Comparison of ENCODE assay signal across 1 cellular context in the genomic region with DNA sequence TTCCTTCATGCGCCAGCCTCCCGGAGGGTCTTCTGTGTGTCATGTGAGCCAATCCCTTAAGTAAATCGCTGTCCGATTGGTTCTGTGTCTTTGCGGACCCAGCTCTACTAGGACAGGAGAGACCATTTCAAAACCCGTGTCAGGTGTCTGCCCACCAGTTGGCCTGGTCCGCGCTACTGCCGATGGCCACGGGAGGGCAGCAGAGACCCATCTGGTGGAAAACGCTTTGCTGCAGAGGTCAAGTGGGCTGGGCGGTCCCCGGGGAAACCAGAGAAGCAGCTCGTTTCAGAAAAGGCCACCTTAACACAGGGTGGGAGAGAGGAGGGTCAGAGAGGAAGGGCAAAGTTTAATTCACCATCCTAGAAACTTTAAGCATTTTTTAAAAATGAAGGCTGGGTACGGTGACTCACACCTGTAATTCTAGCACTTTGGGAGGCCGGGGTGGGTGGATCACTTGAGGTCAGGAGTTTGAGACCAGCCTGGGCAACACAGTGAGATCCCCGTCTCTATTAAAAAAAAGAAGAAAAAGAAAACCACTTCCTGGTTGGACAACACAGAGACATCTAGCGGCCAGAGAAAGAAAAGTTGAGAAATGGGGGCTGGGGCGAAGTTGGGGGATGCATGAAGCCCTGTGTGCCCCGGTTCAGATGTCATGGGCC.
A peak's percentile ranks its signal among the peaks of the same experiment; 100 is the strongest.
TF ChIP-seq lines count a peak whose summit lies in the region.

No MANE protein-coding gene starts in this region.

TF ChIP-seq in HepG2, 621 proteins besides CTCF, POLR2A, EP300 and RAD21 (continued from another document and continues in another):
- TF ChIP-seq ZNF180 (CRISPR knock-in tag; IDR thresholded peaks at IDR 0.05; ENCODE audit: borderline replicate concordance, low read depth) = no peak
- TF ChIP-seq ZNF670 (CRISPR knock-in tag; IDR thresholded peaks at IDR 0.05; ENCODE audit: borderline replicate concordance) = no peak
- TF ChIP-seq, protein P1, sequence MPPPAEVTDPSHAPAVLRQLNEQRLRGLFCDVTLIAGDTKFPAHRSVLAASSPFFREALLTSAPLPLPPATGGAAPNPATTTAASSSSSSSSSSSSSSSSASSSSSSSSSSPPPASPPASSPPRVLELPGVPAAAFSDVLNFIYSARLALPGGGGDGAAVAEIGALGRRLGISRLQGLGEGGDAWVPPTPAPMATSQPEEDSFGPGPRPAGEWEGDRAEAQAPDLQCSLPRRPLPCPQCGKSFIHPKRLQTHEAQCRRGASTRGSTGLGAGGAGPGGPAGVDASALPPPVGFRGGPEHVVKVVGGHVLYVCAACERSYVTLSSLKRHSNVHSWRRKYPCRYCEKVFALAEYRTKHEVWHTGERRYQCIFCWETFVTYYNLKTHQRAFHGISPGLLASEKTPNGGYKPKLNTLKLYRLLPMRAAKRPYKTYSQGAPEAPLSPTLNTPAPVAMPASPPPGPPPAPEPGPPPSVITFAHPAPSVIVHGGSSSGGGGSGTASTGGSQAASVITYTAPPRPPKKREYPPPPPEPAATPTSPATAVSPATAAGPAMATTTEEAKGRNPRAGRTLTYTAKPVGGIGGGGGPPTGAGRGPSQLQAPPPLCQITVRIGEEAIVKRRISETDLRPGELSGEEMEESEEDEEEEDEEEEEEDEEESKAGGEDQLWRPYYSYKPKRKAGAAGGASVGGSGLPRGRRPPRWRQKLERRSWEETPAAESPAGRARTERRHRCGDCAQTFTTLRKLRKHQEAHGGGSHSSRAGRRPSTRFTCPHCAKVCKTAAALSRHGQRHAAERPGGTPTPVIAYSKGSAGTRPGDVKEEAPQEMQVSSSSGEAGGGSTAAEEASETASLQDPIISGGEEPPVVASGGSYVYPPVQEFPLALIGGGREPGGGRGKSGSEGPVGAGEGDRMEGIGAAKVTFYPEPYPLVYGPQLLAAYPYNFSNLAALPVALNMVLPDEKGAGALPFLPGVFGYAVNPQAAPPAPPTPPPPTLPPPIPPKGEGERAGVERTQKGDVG (CRISPR knock-in tag; IDR thresholded peaks at IDR 0.05; ENCODE audit: borderline replicate concordance) = peak; percentile 64; the same call in 1 of the 2 replicates
- no peak for TF ChIP-seq AHR (CRISPR knock-in tag; IDR thresholded peaks at IDR 0.05)
- TF ChIP-seq, protein P2, sequence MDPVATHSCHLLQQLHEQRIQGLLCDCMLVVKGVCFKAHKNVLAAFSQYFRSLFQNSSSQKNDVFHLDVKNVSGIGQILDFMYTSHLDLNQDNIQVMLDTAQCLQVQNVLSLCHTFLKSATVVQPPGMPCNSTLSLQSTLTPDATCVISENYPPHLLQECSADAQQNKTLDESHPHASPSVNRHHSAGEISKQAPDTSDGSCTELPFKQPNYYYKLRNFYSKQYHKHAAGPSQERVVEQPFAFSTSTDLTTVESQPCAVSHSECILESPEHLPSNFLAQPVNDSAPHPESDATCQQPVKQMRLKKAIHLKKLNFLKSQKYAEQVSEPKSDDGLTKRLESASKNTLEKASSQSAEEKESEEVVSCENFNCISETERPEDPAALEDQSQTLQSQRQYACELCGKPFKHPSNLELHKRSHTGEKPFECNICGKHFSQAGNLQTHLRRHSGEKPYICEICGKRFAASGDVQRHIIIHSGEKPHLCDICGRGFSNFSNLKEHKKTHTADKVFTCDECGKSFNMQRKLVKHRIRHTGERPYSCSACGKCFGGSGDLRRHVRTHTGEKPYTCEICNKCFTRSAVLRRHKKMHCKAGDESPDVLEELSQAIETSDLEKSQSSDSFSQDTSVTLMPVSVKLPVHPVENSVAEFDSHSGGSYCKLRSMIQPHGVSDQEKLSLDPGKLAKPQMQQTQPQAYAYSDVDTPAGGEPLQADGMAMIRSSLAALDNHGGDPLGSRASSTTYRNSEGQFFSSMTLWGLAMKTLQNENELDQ (CRISPR knock-in tag; IDR thresholded peaks at IDR 0.05; ENCODE audit: borderline replicate concordance) = peak; percentile 58; the same call in 1 of the 2 replicates
- TF ChIP-seq, protein P3, sequence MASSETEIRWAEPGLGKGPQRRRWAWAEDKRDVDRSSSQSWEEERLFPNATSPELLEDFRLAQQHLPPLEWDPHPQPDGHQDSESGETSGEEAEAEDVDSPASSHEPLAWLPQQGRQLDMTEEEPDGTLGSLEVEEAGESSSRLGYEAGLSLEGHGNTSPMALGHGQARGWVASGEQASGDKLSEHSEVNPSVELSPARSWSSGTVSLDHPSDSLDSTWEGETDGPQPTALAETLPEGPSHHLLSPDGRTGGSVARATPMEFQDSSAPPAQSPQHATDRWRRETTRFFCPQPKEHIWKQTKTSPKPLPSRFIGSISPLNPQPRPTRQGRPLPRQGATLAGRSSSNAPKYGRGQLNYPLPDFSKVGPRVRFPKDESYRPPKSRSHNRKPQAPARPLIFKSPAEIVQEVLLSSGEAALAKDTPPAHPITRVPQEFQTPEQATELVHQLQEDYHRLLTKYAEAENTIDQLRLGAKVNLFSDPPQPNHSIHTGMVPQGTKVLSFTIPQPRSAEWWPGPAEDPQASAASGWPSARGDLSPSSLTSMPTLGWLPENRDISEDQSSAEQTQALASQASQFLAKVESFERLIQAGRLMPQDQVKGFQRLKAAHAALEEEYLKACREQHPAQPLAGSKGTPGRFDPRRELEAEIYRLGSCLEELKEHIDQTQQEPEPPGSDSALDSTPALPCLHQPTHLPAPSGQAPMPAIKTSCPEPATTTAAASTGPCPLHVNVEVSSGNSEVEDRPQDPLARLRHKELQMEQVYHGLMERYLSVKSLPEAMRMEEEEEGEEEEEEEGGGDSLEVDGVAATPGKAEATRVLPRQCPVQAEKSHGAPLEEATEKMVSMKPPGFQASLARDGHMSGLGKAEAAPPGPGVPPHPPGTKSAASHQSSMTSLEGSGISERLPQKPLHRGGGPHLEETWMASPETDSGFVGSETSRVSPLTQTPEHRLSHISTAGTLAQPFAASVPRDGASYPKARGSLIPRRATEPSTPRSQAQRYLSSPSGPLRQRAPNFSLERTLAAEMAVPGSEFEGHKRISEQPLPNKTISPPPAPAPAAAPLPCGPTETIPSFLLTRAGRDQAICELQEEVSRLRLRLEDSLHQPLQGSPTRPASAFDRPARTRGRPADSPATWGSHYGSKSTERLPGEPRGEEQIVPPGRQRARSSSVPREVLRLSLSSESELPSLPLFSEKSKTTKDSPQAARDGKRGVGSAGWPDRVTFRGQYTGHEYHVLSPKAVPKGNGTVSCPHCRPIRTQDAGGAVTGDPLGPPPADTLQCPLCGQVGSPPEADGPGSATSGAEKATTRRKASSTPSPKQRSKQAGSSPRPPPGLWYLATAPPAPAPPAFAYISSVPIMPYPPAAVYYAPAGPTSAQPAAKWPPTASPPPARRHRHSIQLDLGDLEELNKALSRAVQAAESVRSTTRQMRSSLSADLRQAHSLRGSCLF (CRISPR knock-in tag; IDR thresholded peaks at IDR 0.05; ENCODE audit: borderline replicate concordance) = no peak
- no peak for TF ChIP-seq SOX6 (IDR thresholded peaks at IDR 0.05)
- TF ChIP-seq SOX6 (CRISPR knock-in tag; IDR thresholded peaks at IDR 0.05) = peak; percentile 26; the same call in 1 of the 2 replicates
- TF ChIP-seq CCAR2 (optimal IDR thresholded peaks at IDR 0.05; ENCODE audit: low read depth, low read length) = no peak
- TF ChIP-seq, protein P4, sequence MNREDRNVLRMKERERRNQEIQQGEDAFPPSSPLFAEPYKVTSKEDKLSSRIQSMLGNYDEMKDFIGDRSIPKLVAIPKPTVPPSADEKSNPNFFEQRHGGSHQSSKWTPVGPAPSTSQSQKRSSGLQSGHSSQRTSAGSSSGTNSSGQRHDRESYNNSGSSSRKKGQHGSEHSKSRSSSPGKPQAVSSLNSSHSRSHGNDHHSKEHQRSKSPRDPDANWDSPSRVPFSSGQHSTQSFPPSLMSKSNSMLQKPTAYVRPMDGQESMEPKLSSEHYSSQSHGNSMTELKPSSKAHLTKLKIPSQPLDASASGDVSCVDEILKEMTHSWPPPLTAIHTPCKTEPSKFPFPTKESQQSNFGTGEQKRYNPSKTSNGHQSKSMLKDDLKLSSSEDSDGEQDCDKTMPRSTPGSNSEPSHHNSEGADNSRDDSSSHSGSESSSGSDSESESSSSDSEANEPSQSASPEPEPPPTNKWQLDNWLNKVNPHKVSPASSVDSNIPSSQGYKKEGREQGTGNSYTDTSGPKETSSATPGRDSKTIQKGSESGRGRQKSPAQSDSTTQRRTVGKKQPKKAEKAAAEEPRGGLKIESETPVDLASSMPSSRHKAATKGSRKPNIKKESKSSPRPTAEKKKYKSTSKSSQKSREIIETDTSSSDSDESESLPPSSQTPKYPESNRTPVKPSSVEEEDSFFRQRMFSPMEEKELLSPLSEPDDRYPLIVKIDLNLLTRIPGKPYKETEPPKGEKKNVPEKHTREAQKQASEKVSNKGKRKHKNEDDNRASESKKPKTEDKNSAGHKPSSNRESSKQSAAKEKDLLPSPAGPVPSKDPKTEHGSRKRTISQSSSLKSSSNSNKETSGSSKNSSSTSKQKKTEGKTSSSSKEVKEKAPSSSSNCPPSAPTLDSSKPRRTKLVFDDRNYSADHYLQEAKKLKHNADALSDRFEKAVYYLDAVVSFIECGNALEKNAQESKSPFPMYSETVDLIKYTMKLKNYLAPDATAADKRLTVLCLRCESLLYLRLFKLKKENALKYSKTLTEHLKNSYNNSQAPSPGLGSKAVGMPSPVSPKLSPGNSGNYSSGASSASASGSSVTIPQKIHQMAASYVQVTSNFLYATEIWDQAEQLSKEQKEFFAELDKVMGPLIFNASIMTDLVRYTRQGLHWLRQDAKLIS (CRISPR knock-in tag; IDR thresholded peaks at IDR 0.05) = no peak
- TF ChIP-seq KAT8 (CRISPR knock-in tag; IDR thresholded peaks at IDR 0.05) = peak; percentile 51; the same call in 1 of the 2 replicates
- TF ChIP-seq ZNF432 (CRISPR knock-in tag; IDR thresholded peaks at IDR 0.05; ENCODE audit: borderline replicate concordance) = no peak
- peak; percentile 34; the same call in 1 of the 2 replicates for TF ChIP-seq ZNF782 (CRISPR knock-in tag; IDR thresholded peaks at IDR 0.05; ENCODE audit: borderline replicate concordance)
- TF ChIP-seq TBP (CRISPR knock-in tag; IDR thresholded peaks at IDR 0.05) = no peak
- TF ChIP-seq NR1H2 (CRISPR knock-in tag; IDR thresholded peaks at IDR 0.05; ENCODE audit: borderline replicate concordance, low read depth) = 0 out of 2 replicates have a peak, but pooled peaks have one; percentile 53
- no peak for TF ChIP-seq MZF1 (CRISPR knock-in tag; IDR thresholded peaks at IDR 0.05; ENCODE audit: borderline replicate concordance)
- 0 out of 2 replicates have a peak, but pooled peaks have one; percentile 56 for TF ChIP-seq ZNF343 (CRISPR knock-in tag; IDR thresholded peaks at IDR 0.05)
- TF ChIP-seq HNRNPLL (IDR thresholded peaks at IDR 0.05; ENCODE audit: low read depth, low read length, poor library complexity, severe bottlenecking) = peak; percentile 36
- TF ChIP-seq REPIN1 (CRISPR knock-in tag; IDR thresholded peaks at IDR 0.05; ENCODE audit: borderline replicate concordance, low read depth) = peak; percentile 85
- TF ChIP-seq PAF1 (CRISPR knock-in tag; IDR thresholded peaks at IDR 0.05) = no peak
- no peak for TF ChIP-seq ZNF672 (CRISPR knock-in tag; IDR thresholded peaks at IDR 0.05)
- TF ChIP-seq ZNF788 (CRISPR knock-in tag; IDR thresholded peaks at IDR 0.05; ENCODE audit: borderline replicate concordance) = peak; percentile 76; the same call in 1 of the 2 replicates
- TF ChIP-seq, protein P5, sequence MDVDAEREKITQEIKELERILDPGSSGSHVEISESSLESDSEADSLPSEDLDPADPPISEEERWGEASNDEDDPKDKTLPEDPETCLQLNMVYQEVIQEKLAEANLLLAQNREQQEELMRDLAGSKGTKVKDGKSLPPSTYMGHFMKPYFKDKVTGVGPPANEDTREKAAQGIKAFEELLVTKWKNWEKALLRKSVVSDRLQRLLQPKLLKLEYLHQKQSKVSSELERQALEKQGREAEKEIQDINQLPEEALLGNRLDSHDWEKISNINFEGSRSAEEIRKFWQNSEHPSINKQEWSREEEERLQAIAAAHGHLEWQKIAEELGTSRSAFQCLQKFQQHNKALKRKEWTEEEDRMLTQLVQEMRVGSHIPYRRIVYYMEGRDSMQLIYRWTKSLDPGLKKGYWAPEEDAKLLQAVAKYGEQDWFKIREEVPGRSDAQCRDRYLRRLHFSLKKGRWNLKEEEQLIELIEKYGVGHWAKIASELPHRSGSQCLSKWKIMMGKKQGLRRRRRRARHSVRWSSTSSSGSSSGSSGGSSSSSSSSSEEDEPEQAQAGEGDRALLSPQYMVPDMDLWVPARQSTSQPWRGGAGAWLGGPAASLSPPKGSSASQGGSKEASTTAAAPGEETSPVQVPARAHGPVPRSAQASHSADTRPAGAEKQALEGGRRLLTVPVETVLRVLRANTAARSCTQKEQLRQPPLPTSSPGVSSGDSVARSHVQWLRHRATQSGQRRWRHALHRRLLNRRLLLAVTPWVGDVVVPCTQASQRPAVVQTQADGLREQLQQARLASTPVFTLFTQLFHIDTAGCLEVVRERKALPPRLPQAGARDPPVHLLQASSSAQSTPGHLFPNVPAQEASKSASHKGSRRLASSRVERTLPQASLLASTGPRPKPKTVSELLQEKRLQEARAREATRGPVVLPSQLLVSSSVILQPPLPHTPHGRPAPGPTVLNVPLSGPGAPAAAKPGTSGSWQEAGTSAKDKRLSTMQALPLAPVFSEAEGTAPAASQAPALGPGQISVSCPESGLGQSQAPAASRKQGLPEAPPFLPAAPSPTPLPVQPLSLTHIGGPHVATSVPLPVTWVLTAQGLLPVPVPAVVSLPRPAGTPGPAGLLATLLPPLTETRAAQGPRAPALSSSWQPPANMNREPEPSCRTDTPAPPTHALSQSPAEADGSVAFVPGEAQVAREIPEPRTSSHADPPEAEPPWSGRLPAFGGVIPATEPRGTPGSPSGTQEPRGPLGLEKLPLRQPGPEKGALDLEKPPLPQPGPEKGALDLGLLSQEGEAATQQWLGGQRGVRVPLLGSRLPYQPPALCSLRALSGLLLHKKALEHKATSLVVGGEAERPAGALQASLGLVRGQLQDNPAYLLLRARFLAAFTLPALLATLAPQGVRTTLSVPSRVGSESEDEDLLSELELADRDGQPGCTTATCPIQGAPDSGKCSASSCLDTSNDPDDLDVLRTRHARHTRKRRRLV (CRISPR knock-in tag; IDR thresholded peaks at IDR 0.05) = no peak
- TF ChIP-seq, protein P6, sequence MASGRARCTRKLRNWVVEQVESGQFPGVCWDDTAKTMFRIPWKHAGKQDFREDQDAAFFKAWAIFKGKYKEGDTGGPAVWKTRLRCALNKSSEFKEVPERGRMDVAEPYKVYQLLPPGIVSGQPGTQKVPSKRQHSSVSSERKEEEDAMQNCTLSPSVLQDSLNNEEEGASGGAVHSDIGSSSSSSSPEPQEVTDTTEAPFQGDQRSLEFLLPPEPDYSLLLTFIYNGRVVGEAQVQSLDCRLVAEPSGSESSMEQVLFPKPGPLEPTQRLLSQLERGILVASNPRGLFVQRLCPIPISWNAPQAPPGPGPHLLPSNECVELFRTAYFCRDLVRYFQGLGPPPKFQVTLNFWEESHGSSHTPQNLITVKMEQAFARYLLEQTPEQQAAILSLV (CRISPR knock-in tag; IDR thresholded peaks at IDR 0.05; ENCODE audit: borderline replicate concordance) = 0 out of 2 replicates have a peak, but pooled peaks have one; percentile 41
- TF ChIP-seq KDM2A (CRISPR knock-in tag; IDR thresholded peaks at IDR 0.05; ENCODE audit: borderline replicate concordance, low read depth) = peak; percentile 90; the same call in 1 of the 2 replicates
